Comparison of ENCODE assay signal across 21 cellular contexts in genomic region chr19:42996161-42996560, GRCh38. TPM values are rescaled to one million over a fixed set of nuclear protein-coding genes. Genes with fewer than 3 reads are reported as not detected.
"Had no signal": no experiment of that assay in that cellular context is flagged by ENCODE, and none has a peak within 500 bp of the region (broad histone marks: within the 10 kb centered on the region; RNA-seq: fewer than 3 reads in every experiment).

No MANE protein-coding gene starts in this region.

RNA-seq across cellular contexts. Expression of gene PSG11, which starts 30.1 kb away (rescaled TPM):
- total RNA-seq: activated naive CD4-positive, alpha-beta T cell treated with anti-CD3 and anti-CD28 coated beads for 36 hours; activated naive CD8-positive, alpha-beta T cell treated with anti-CD3 and anti-CD28 coated beads for 36 hours; activated naive CD8-positive, alpha-beta T cell treated with anti-CD3 and anti-CD28 coated beads, Interleukin-2, amount 10 ng/mL, durations not matched to agents 7 days and 5 days; activated T-cell treated with anti-CD3 and anti-CD28 coated beads, Interleukin-2, amount 50 U/mL, for 4 hours; activated T-cell treated with anti-CD3 and anti-CD28 coated beads, Interleukin-2, amount 50 U/mL, for 72 hours; activated T-helper 1 cell treated with anti-CD3 and anti-CD28 coated beads, Interleukin-12 subunit alpha, Interleukin-12 subunit beta, Interleukin-2, Interleukin-4 antibody, amounts not matched to agents 30 ng/mL and 10 ng/mL and 1 ng/mL, durations not matched to agents 14 hours and 24 hours and 36 hours; activated T-helper 2 cell treated with anti-CD3 and anti-CD28 coated beads, Interferon-gamma antibody, Interleukin-2, Interleukin-4, amounts not matched to agents 10 μg/mL and 5 μg/mL and 100 μg/mL, durations not matched to agents 14 hours and 24 hours and 36 hours; adrenal gland; aorta; ascending aorta; body of pancreas; breast epithelium; bronchial epithelial cell; cardiac muscle cell; cardiac septum; cerebellum; chondrocyte had no signal
- polyA plus RNA-seq: adipose tissue, adrenal gland, aorta, cardiac muscle cell had no signal

RNA-seq across cellular contexts. Expression of gene PSG7, which starts 59.2 kb away (rescaled TPM):
- total RNA-seq: activated naive CD4-positive, alpha-beta T cell treated with anti-CD3 and anti-CD28 coated beads for 36 hours; activated naive CD4-positive, alpha-beta T cell treated with anti-CD3 and anti-CD28 coated beads, Interleukin-2, amount 50 U/mL, for 72 hours; activated naive CD8-positive, alpha-beta T cell treated with anti-CD3 and anti-CD28 coated beads for 36 hours; activated naive CD8-positive, alpha-beta T cell treated with anti-CD3 and anti-CD28 coated beads, Interleukin-2, amount 10 ng/mL, durations not matched to agents 7 days and 5 days; activated T-cell treated with anti-CD3 and anti-CD28 coated beads, Interleukin-2, amount 50 U/mL, for 4 hours; activated T-cell treated with anti-CD3 and anti-CD28 coated beads, Interleukin-2, amount 50 U/mL, for 72 hours; activated T-helper 1 cell treated with anti-CD3 and anti-CD28 coated beads, Interleukin-12 subunit alpha, Interleukin-12 subunit beta, Interleukin-2, Interleukin-4 antibody, amounts not matched to agents 30 ng/mL and 10 ng/mL and 1 ng/mL, durations not matched to agents 14 hours and 24 hours and 36 hours; activated T-helper 17 cell treated with anti-CD3 and anti-CD28 coated beads, Interleukin-2, amount 50 U/mL, for 72 hours; activated T-helper 2 cell treated with anti-CD3 and anti-CD28 coated beads, Interferon-gamma antibody, Interleukin-2, Interleukin-4, amounts not matched to agents 10 μg/mL and 5 μg/mL and 100 μg/mL, durations not matched to agents 14 hours and 24 hours and 36 hours; adrenal gland; aorta; ascending aorta; astrocyte; body of pancreas; breast epithelium; bronchial epithelial cell; cardiac muscle cell; cardiac septum; cerebellum; chondrocyte had no signal
- polyA plus RNA-seq: adipose tissue, adrenal gland, aorta, cardiac muscle cell had no signal
